Comparison of ENCODE assay signal across 12 cellular contexts in the genomic region with DNA sequence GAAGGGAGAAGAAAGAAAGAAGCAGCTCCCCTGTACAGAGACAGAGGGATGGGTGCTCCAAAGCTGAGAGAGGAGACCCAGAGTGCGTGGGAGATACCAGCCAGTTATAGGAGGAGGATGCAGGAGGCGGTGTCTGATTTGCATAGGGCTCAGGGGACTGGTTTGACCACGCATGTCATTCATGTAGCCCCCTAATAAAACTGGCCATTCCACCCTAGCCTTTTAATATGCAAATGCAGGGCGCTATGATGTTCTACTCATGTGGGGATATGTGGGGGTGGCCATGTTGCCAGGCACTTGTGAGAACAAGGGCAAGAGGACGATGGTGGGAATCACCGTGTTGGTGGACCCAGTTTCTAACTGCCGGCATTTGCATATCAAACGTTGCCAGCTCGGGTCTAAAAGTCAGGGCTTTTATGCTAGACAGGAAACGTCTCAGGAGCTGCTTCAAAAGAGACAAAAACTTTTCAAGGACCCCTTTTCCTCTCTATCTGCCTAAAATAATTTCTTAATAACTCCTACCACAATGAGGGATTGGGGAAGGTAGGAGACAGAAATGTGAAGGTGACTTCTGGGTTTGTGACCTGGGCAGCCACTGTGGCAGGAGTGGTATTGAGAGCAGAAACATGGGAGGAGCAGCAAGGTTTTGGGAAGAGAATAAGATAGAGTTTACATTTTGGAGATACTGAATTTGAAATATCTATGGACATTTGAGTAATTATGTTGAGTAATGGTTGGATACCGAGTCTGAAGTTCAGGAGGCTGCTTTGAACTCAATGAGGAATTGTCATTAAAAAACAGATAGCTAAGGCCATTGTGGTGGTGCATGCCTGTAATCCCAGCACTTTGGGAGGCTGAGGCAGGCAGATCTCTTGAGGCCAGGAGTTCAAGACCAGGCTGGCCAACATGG. TPM values are rescaled to one million over a fixed set of nuclear protein-coding genes. Genes with fewer than 3 reads are reported as not detected.
A peak's percentile ranks its signal among the peaks of the same experiment; 100 is the strongest.
DNase-seq lines count a peak whose midpoint lies in the region; ATAC-seq, FAIRE-seq and TF ChIP-seq lines count a peak whose summit lies in the region.
"Had no signal": no experiment of that assay in that cellular context is flagged by ENCODE, and none has a peak within 500 bp of the region (broad histone marks: within the 10 kb centered on the region; RNA-seq: fewer than 3 reads in every experiment).

No MANE protein-coding gene starts in this region.

- peaks cover 0 to 6% of the 10 kb centered on the region in 2 donors for H3K36me3 Mint-ChIP-seq in activated naive CD4-positive, alpha-beta T cell treated with anti-CD3 and anti-CD28 coated beads, Interleukin-2, amount 50 U/mL, for 72 hours
- H3K36me3 Mint-ChIP-seq in stimulated activated naive CD8-positive, alpha-beta T cell treated with anti-CD3 and anti-CD28 coated beads, Interleukin-15, Interleukin-2, amounts not matched to agents 100 ng/mL and 50 ng/mL, for 24 hours (ENCODE audit: low read depth), result no peaks in the 10 kb centered on the region

- ATAC-seq in activated naive CD4-positive, alpha-beta T cell treated with anti-CD3 and anti-CD28 coated beads, Interleukin-2, amount 50 U/mL, for 72 hours, result no peak
- ATAC-seq in GM19395 (IDR thresholded peaks at IDR 0.05; ENCODE audit: unreplicated experiment), result no peak

- no peak for TF ChIP-seq POLR2A in H54 (IDR thresholded peaks at IDR 0.05; ENCODE audit: low read depth, low read length)

- no peaks in the 10 kb centered on the region for H3K9me3 Mint-ChIP-seq in activated naive CD4-positive, alpha-beta T cell treated with anti-CD3 and anti-CD28 coated beads, Interleukin-2, amount 50 U/mL, for 72 hours
- no peaks in the 10 kb centered on the region for H3K9me3 Mint-ChIP-seq in stimulated activated naive CD8-positive, alpha-beta T cell treated with anti-CD3 and anti-CD28 coated beads, Interleukin-15, Interleukin-2, amounts not matched to agents 100 ng/mL and 50 ng/mL, for 24 hours
- H3K9me3 Mint-ChIP-seq: activated T-helper 2 cell treated with anti-CD3 and anti-CD28 coated beads, Interferon-gamma antibody, Interleukin-2, Interleukin-4, amounts not matched to agents 10 μg/mL and 5 μg/mL and 100 μg/mL, durations not matched to agents 14 hours and 24 hours and 36 hours had no signal

- DNase-seq in activated naive CD4-positive, alpha-beta T cell treated with Interleukin-2 at 50 U/mL for 16 hours, result peak; percentile 4
- DNase-seq in activated naive CD4-positive, alpha-beta T cell treated with anti-CD3 and anti-CD28 coated beads, Interleukin-2, amount 50 U/mL, for 72 hours (ENCODE audit: low spot score in 2 of 2), result no peak
- DNase-seq in RPMI7951 (ENCODE audit: low read depth) (peak; percentile 58), iPS DF 19.7 (ENCODE audit: low read depth, low spot score) (peak; percentile 74), AML-193 (lab: John Stamatoyannopoulos, UW) (no peak), H54 (ENCODE audit: insufficient read length, low spot score) (no peak)
- DNase-seq: hippocampal formation, NCI-H2029 treated with DMSO at 0.1 percent for 48 hours, ovary had no signal

- H3K27ac Mint-ChIP-seq in activated naive CD4-positive, alpha-beta T cell treated with anti-CD3 and anti-CD28 coated beads, Interleukin-2, amount 50 U/mL, for 72 hours, result peak overlapping the region in 1 of 2 donors; percentile 91
- H3K27ac Mint-ChIP-seq in stimulated activated naive CD8-positive, alpha-beta T cell treated with anti-CD3 and anti-CD28 coated beads, Interleukin-15, Interleukin-2, amounts not matched to agents 100 ng/mL and 50 ng/mL, for 24 hours, result peak overlapping the region; percentile 66
- H3K27ac Mint-ChIP-seq: activated T-helper 2 cell treated with anti-CD3 and anti-CD28 coated beads, Interferon-gamma antibody, Interleukin-2, Interleukin-4, amounts not matched to agents 10 μg/mL and 5 μg/mL and 100 μg/mL, durations not matched to agents 14 hours and 24 hours and 36 hours had no signal

- no peak for FAIRE-seq in H54 (lab: Jason Lieb, UNC)

- H3K4me3 Mint-ChIP-seq in stimulated activated naive CD8-positive, alpha-beta T cell treated with anti-CD3 and anti-CD28 coated beads, Interleukin-15, Interleukin-2, amounts not matched to agents 100 ng/mL and 50 ng/mL, for 24 hours, result peak overlapping the region; percentile 51

- no peaks in the 10 kb centered on the region for H3K27me3 Mint-ChIP-seq in stimulated activated naive CD8-positive, alpha-beta T cell treated with anti-CD3 and anti-CD28 coated beads, Interleukin-15, Interleukin-2, amounts not matched to agents 100 ng/mL and 50 ng/mL, for 24 hours

- H3K4me1 Mint-ChIP-seq in stimulated activated naive CD8-positive, alpha-beta T cell treated with anti-CD3 and anti-CD28 coated beads, Interleukin-15, Interleukin-2, amounts not matched to agents 100 ng/mL and 50 ng/mL, for 24 hours (ENCODE audit: low read depth), result peaks cover 45% of the 10 kb centered on the region

RNA-seq across cellular contexts. Expression of a gene that starts 2.2 kb away (rescaled TPM):
- 10 to 100 TPM; 35.5 to 45.3 TPM for total RNA-seq in activated naive CD4-positive, alpha-beta T cell treated with anti-CD3 and anti-CD28 coated beads, Interleukin-2, amount 50 U/mL, for 72 hours
- total RNA-seq in RPMI7951 (2014; rRNA removed; shearing (Covaris generic)), result 21.4 and 26.0 TPM in 2 replicates

RNA-seq across cellular contexts. Expression of a gene that starts 12.9 kb away (rescaled TPM):
- 100 to 1,000 TPM in 1 of 2 donors, 10 to 100 TPM in 1; 82.1 to 111 TPM for total RNA-seq in activated naive CD4-positive, alpha-beta T cell treated with anti-CD3 and anti-CD28 coated beads, Interleukin-2, amount 50 U/mL, for 72 hours
- 428 and 472 TPM in 2 replicates for total RNA-seq in RPMI7951 (2014; rRNA removed; shearing (Covaris generic))

RNA-seq across cellular contexts. Expression of a gene that starts 13.2 kb away (rescaled TPM):
- total RNA-seq in activated naive CD4-positive, alpha-beta T cell treated with anti-CD3 and anti-CD28 coated beads, Interleukin-2, amount 50 U/mL, for 72 hours, result 10 to 100 TPM; 68.0 to 78.4 TPM
- 40.6 and 56.0 TPM in 2 replicates for total RNA-seq in RPMI7951 (2014; rRNA removed; shearing (Covaris generic))

Comparison
In these comparisons a context has a peak if more than half of its experiments do, and no peak if none do; other contexts are left out.
1. DNase-seq: peak in activated naive CD4-positive, alpha-beta T cell treated with Interleukin-2 at 50 U/mL for 16 hours (single experiment), RPMI7951 (single experiment) and iPS DF 19.7 (single experiment); none in activated naive CD4-positive, alpha-beta T cell treated with anti-CD3 and anti-CD28 coated beads, Interleukin-2, amount 50 U/mL, for 72 hours (0 of 2), AML-193 (0 of 2) and H54 (single experiment).